24 cellular contexts compared by ENCODE assay signal in the genomic region with DNA sequence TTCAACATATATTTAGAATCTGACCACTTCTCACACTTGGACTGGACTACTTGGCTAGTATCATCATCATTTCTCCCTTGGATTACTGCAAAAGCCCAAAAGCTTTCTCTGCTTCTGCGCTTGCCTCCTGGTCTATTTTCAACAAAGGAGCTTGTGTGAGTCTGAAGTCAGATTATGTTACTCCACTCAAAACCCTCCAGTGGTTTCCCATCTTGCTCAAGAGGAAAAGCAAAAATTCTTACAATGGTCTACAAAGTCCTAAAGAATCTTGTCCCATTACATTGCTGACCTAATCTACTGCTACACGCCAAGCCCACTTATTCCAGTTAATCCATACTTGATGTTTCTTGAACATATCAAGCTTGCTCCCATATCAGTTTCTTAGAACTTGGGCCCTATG. TPM values are rescaled to one million over a fixed set of nuclear protein-coding genes. Genes with fewer than 3 reads are reported as not detected.
DNase-seq lines count a peak whose midpoint lies in the region; ATAC-seq and TF ChIP-seq lines count a peak whose summit lies in the region.
"Had no signal": no experiment of that assay in that cellular context is flagged by ENCODE, and none has a peak within 500 bp of the region (broad histone marks: within the 10 kb centered on the region; RNA-seq: fewer than 3 reads in every experiment).

No MANE protein-coding gene starts in this region.

- 37% methylated on average over 2 of the region's 2 CpGs for WGBS in smooth muscle cell (ENCODE audit: low lambda C conversion rate)

- H3K79me2 ChIP-seq in smooth muscle cell (ENCODE audit: low read depth) = peaks cover 15% of the 10 kb centered on the region

- DNase-seq in HCEC 1CT (peak; percentile 51), left ventricle myocardium superior (no peak), smooth muscle cell (lab: John Stamatoyannopoulos, UW; ENCODE audit: unreplicated experiment) (no peak), NCI-H345 (lab: John Stamatoyannopoulos, UW) (no peak), NCI-H1930 (lab: John Stamatoyannopoulos, UW) (no peak)
- DNase-seq: activated CD4-positive, CD25-positive, alpha-beta regulatory T cell; activated CD8-positive, alpha-beta T cell treated with anti-CD3 and anti-CD28 coated beads for 36 hours; activated naive CD8-positive, alpha-beta T cell treated with anti-CD3 and anti-CD28 coated beads, Interleukin-2, amount 10 ng/mL, durations not matched to agents 7 days and 5 days; activated T-cell treated with anti-CD3 and anti-CD28 coated beads, Interleukin-2, amount 50 U/mL, for 4 hours; caudate nucleus; effector CD4-positive, alpha-beta T cell; hypothalamus; KBM-7; kidney; NCI-H1417; NCI-H2171; OCI-M1; stimulated activated CD4-positive, alpha-beta T cell treated with anti-CD3 and anti-CD28 coated beads, Interleukin-1b, Interleukin-23, amount 100 ng/mL, for 48 hours had no signal

- no peak for TF ChIP-seq CTCF in brain (conservative IDR thresholded peaks at IDR 0.05)
- TF ChIP-seq CTCF in smooth muscle cell (IDR thresholded peaks at IDR 0.05; ENCODE audit: borderline replicate concordance, insufficient read depth, poor library complexity, severe bottlenecking) = no peak

- H3K36me3 ChIP-seq in smooth muscle cell (ENCODE audit: low read depth) = no peaks in the 10 kb centered on the region
- H3K36me3 ChIP-seq: HAP-1, neural progenitor cell had no signal

- peaks cover 89% of the 10 kb centered on the region for H3K4me1 Mint-ChIP-seq in brain
- H3K4me1 Mint-ChIP-seq: activated naive CD8-positive, alpha-beta T cell treated with anti-CD3 and anti-CD28 coated beads, Interleukin-2, amount 10 ng/mL, durations not matched to agents 7 days and 5 days had no signal

- peaks cover 0 to 4% (median 0%) of the 10 kb centered on the region in 5 experiments for H3K9me3 Mint-ChIP-seq in brain
- H3K9me3 Mint-ChIP-seq: activated CD8-positive, alpha-beta T cell treated with anti-CD3 and anti-CD28 coated beads for 36 hours; activated naive CD8-positive, alpha-beta T cell treated with anti-CD3 and anti-CD28 coated beads, Interleukin-2, amount 10 ng/mL, durations not matched to agents 7 days and 5 days; activated T-cell treated with anti-CD3 and anti-CD28 coated beads, Interleukin-2, amount 50 U/mL, for 4 hours; neural progenitor cell; stimulated activated naive CD8-positive, alpha-beta T cell treated with anti-CD3 and anti-CD28 coated beads, Interleukin-15, Interleukin-2, amounts not matched to agents 100 ng/mL and 50 ng/mL, for 24 hours had no signal

- H3K4me2 ChIP-seq in smooth muscle cell = no peak overlapping the region
- H3K4me2 ChIP-seq: neural progenitor cell had no signal

- peak overlapping the region; percentile 51 for H3K27ac ChIP-seq in smooth muscle cell (ENCODE audit: low read depth)
- H3K27ac ChIP-seq: neural progenitor cell had no signal

- no peaks in the 10 kb centered on the region for H3K9me3 ChIP-seq in smooth muscle cell (replicated peaks; ENCODE audit: low read depth)
- H3K9me3 ChIP-seq: esophagus muscularis mucosa, HAP-1 had no signal

- ATAC-seq in left ventricle myocardium superior = peak; percentile 16
- ATAC-seq in HG03439 (IDR thresholded peaks at IDR 0.05; ENCODE audit: unreplicated experiment) = no peak
- ATAC-seq: activated CD8-positive, alpha-beta T cell treated with anti-CD3 and anti-CD28 coated beads for 36 hours; activated T-cell treated with anti-CD3 and anti-CD28 coated beads, Interleukin-2, amount 50 U/mL, for 4 hours had no signal

- intact Hi-C loops in left ventricle myocardium superior (cut with micrococcal nuclease) = no loop called here

- H3K4me1 ChIP-seq in smooth muscle cell (ENCODE audit: low read depth) = no peaks in the 10 kb centered on the region

- H4K20me1 ChIP-seq in smooth muscle cell (ENCODE audit: low read depth) = peaks cover 63% of the 10 kb centered on the region

- H3K4me3 ChIP-seq in smooth muscle cell = no peak overlapping the region
- H3K4me3 ChIP-seq: esophagus muscularis mucosa, HAP-1, neural progenitor cell had no signal

- H3K27ac Mint-ChIP-seq in brain = peak overlapping the region in 3 of 5 experiments; percentile 62 to 82 (median 76)
- H3K27ac Mint-ChIP-seq: activated CD8-positive, alpha-beta T cell treated with anti-CD3 and anti-CD28 coated beads for 36 hours; activated naive CD8-positive, alpha-beta T cell treated with anti-CD3 and anti-CD28 coated beads, Interleukin-2, amount 10 ng/mL, durations not matched to agents 7 days and 5 days; neural progenitor cell; stimulated activated naive CD8-positive, alpha-beta T cell treated with anti-CD3 and anti-CD28 coated beads, Interleukin-15, Interleukin-2, amounts not matched to agents 100 ng/mL and 50 ng/mL, for 24 hours had no signal

- H3K27me3 ChIP-seq in smooth muscle cell (ENCODE audit: low read depth) = no peaks in the 10 kb centered on the region
- H3K27me3 ChIP-seq: esophagus muscularis mucosa, neural progenitor cell had no signal

- H3K36me3 Mint-ChIP-seq in brain = peaks cover 82% of the 10 kb centered on the region

- no peaks in the 10 kb centered on the region for H3K27me3 Mint-ChIP-seq in brain
- H3K27me3 Mint-ChIP-seq: activated CD8-positive, alpha-beta T cell treated with anti-CD3 and anti-CD28 coated beads for 36 hours; activated naive CD8-positive, alpha-beta T cell treated with anti-CD3 and anti-CD28 coated beads, Interleukin-2, amount 10 ng/mL, durations not matched to agents 7 days and 5 days; stimulated activated naive CD8-positive, alpha-beta T cell treated with anti-CD3 and anti-CD28 coated beads, Interleukin-15, Interleukin-2, amounts not matched to agents 100 ng/mL and 50 ng/mL, for 24 hours had no signal

- no peak overlapping the region for H3K9ac ChIP-seq in smooth muscle cell (ENCODE audit: low read depth)
- H3K9ac ChIP-seq: neural progenitor cell had no signal

- no peak overlapping the region for H2AFZ ChIP-seq in smooth muscle cell (ENCODE audit: low read depth)
- H2AFZ ChIP-seq: neural progenitor cell had no signal

- peaks cover 3% of the 10 kb centered on the region for H3F3A ChIP-seq in smooth muscle cell (ENCODE audit: low read depth)

- H3K4me3 Mint-ChIP-seq in brain = peak overlapping the region in 2 of 5 experiments; percentile 6 to 11
- H3K4me3 Mint-ChIP-seq: activated CD8-positive, alpha-beta T cell treated with anti-CD3 and anti-CD28 coated beads for 36 hours; activated naive CD8-positive, alpha-beta T cell treated with anti-CD3 and anti-CD28 coated beads, Interleukin-2, amount 10 ng/mL, durations not matched to agents 7 days and 5 days; activated T-cell treated with anti-CD3 and anti-CD28 coated beads, Interleukin-2, amount 50 U/mL, for 4 hours; neural progenitor cell; stimulated activated naive CD8-positive, alpha-beta T cell treated with anti-CD3 and anti-CD28 coated beads, Interleukin-15, Interleukin-2, amounts not matched to agents 100 ng/mL and 50 ng/mL, for 24 hours had no signal

RNA-seq across cellular contexts. Expression of gene PREPL, which starts 9.6 kb away (rescaled TPM):
- 61.5 TPM for polyA plus RNA-seq in brain (ENCODE audit: insufficient read depth, low read depth, low replicate concordance)
- 81.9 TPM for total RNA-seq in left ventricle myocardium superior
- 43.8 and 45.4 TPM in 2 replicates for total RNA-seq in smooth muscle cell
- polyA plus RNA-seq in smooth muscle cell = 16.2 and 16.7 TPM in 2 replicates

RNA-seq across cellular contexts. Expression of gene CAMKMT, which starts 10.1 kb away (rescaled TPM):
- polyA plus RNA-seq in brain (ENCODE audit: insufficient read depth, low read depth, low replicate concordance) (7.8 TPM), smooth muscle cell (7.2 and 9.1 TPM in 2 replicates)
- total RNA-seq in left ventricle myocardium superior (3.3 TPM), smooth muscle cell (4.2 and 7.6 TPM in 2 replicates)
